Comparison of ENCODE assay signal across 27 cellular contexts in the genomic region with DNA sequence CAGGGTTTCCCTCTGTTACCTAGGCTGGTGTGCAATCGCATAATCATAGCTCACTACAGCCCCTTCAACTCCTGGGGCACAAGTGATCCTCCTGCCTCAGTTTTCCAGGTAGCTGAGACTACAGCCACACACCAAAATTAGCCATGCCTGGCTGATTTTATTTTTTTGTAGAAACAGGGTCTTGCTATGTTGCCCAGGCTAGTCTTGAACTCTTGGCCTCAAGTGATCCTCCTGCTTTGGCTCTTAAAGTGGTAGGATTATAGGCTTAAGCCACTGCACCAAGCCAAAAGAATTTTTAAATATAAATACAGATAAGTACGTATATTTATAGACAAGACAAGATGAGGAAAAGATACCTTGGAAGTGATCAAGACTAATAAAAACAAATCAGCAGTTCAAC.
"Had no signal": no experiment of that assay in that cellular context is flagged by ENCODE, and none has a peak within 500 bp of the region (broad histone marks: within the 10 kb centered on the region; RNA-seq: fewer than 3 reads in every experiment).

No MANE protein-coding gene starts in this region.

- FAIRE-seq: small intestine, urothelium cell line had no signal

- H3K4me3 ChIP-seq: neural progenitor cell, ovary, psoas muscle, right atrium auricular region, right lobe of liver, sigmoid colon, stomach, thoracic aorta, thyroid gland, tibial nerve, upper lobe of left lung, vagina had no signal

- H3K36me3 ChIP-seq: ovary, right atrium auricular region, right lobe of liver, sigmoid colon, thoracic aorta, thyroid gland, upper lobe of left lung had no signal

- H3K9me3 ChIP-seq: ovary, psoas muscle, right atrium auricular region, right lobe of liver, sigmoid colon, stomach, thoracic aorta, thyroid gland, tibial nerve, upper lobe of left lung, vagina had no signal

- H3K27me3 ChIP-seq: neural progenitor cell, ovary, right atrium auricular region, right lobe of liver, sigmoid colon, stomach, thyroid gland, tibial nerve, upper lobe of left lung, vagina had no signal

- ATAC-seq: naive thymus-derived CD4-positive, alpha-beta T cell; natural killer cell; psoas muscle; right lobe of liver; stimulated activated effector memory CD8-positive, alpha-beta T cell treated with anti-CD3 and anti-CD28 coated beads, Interleukin-12 subunit alpha, Interleukin-12 subunit beta, amount 100 ng/mL, for 72 hours; stimulated activated naive B cell treated with anti-CD40 and anti-IgM and Interleukin-4, amounts not matched to agents 10 μg/mL and 1 μg/mL and 100 μg/mL, for 72 hours had no signal

- H3K9ac ChIP-seq: neural progenitor cell, parathyroid adenoma had no signal

- H2AFZ ChIP-seq: neural progenitor cell, parathyroid adenoma had no signal

- H3K4me2 ChIP-seq: neural progenitor cell had no signal

- DNase-seq: naive thymus-derived CD4-positive, alpha-beta T cell; natural killer cell; occipital lobe; ovary; posterior cingulate gyrus; psoas muscle; right lobe of liver; sigmoid colon; small intestine; stimulated activated CD4-positive, alpha-beta T cell treated with anti-CD3 and anti-CD28 coated beads, Interleukin-15, amount 100 ng/mL, for 24 hours; stimulated activated CD4-positive, alpha-beta T cell treated with anti-CD3 and anti-CD28 coated beads, Interleukin-2, amount 100 ng/mL, for 24 hours; stimulated activated CD4-positive, alpha-beta T cell treated with anti-CD3 and anti-CD28 coated beads, Interleukin-2, amount 100 ng/mL, for 48 hours; stimulated activated CD4-positive, alpha-beta T cell treated with anti-CD3 and anti-CD28 coated beads, Interleukin-4, amount 100 ng/mL, for 24 hours; stimulated activated naive B cell treated with anti-CD40 and anti-IgM and Interleukin-4, amounts not matched to agents 10 μg/mL and 1 μg/mL and 100 μg/mL, for 72 hours; stimulated activated naive CD4-positive, alpha-beta T cell treated with Interleukin-2 at 50 U/mL for 16 hours; stomach; thyroid gland; trophoblast cell; upper lobe of left lung had no signal

- H3K27ac ChIP-seq: neural progenitor cell, ovary, parathyroid adenoma, psoas muscle, right atrium auricular region, right lobe of liver, sigmoid colon, stomach, thoracic aorta, thyroid gland, tibial nerve, upper lobe of left lung, vagina had no signal
